Comparison of ENCODE assay signal across 8 cellular contexts in genomic region chr17:82281502-82282238, GRCh38. TPM values are rescaled to one million over a fixed set of nuclear protein-coding genes. Genes with fewer than 3 reads are reported as not detected.
DNase-seq lines count a peak whose midpoint lies in the region; ATAC-seq and TF ChIP-seq lines count a peak whose summit lies in the region.

No MANE protein-coding gene starts in this region.

- no peaks in the 10 kb centered on the region for H3K79me2 ChIP-seq in PC-3 (ENCODE audit: low read length)
- H3K79me2 ChIP-seq in trophoblast cell (ENCODE audit: control insufficient read depth, insufficient read depth, low read length, poor library complexity) = no peaks in the 10 kb centered on the region

- no peak for TF ChIP-seq CTCF in PC-3 (conservative IDR thresholded peaks at IDR 0.05; ENCODE audit: low read depth, low read length)
- TF ChIP-seq CTCF in MCF 10A (IDR thresholded peaks at IDR 0.05; ENCODE audit: unreplicated experiment) = no peak

- no peaks in the 10 kb centered on the region for H4K20me1 ChIP-seq in PC-3 (ENCODE audit: low read length)

- POLR2A ChIA-PET in PC-3 (lab: Charles Lee; ENCODE audit: unreplicated experiment) = no interaction called here
- POLR2A ChIA-PET in MCF 10A (lab: Yijun Ruan, JAX) = interaction anchor here (0.6 to 5.3 kb wide), 9 partner anchors 8 to 364 kb away, joined by 3 to 50 read pairs (median 7); partner anchors contain the start of genes CSNK1D and SECTM1

- peak overlapping the region; percentile 63 for H3K4me2 ChIP-seq in PC-3 (ENCODE audit: low read length)
- H3K4me2 ChIP-seq in trophoblast cell (ENCODE audit: low read length) = no peak overlapping the region

- peak; percentile 83 for ATAC-seq in PC-3

- no peak overlapping the region for H3K4ac ChIP-seq in trophoblast cell (ENCODE audit: low read depth, low read length)

- H4K8ac ChIP-seq in trophoblast cell (ENCODE audit: low read depth, low read length) = no peak overlapping the region

- DNase-seq in EH (ENCODE audit: low read depth) = peak; percentile 33
- peak; percentile 97 for DNase-seq in PC-3
- DNase-seq in MCF 10A (ENCODE audit: unreplicated experiment) = peak; percentile 94
- no peak for DNase-seq in trophoblast cell
- no peak for DNase-seq in NCI-H2107 treated with DMSO at 0.1 percent for 48 hours (lab: John Stamatoyannopoulos, UW; ENCODE audit: unreplicated experiment)
- no peak for DNase-seq in erythroblast (lab: John Stamatoyannopoulos, UW)
- DNase-seq in COR-L47 (lab: John Stamatoyannopoulos, UW) = no peak
- no peak for DNase-seq in NCI-H1105 treated with DMSO at 0.1 percent for 48 hours (lab: John Stamatoyannopoulos, UW)

- H3K27me3 Mint-ChIP-seq in MCF 10A (ENCODE audit: insufficient read depth, unreplicated experiment) = no peaks in the 10 kb centered on the region

- no peak overlapping the region for H3K14ac ChIP-seq in trophoblast cell (ENCODE audit: low read length)

- no CpG with 5 or more reads among the region's 22 CpGs for WGBS in trophoblast cell (ENCODE audit: extremely low coverage, insufficient coverage, insufficient read length)

- no peak overlapping the region for H3K27ac Mint-ChIP-seq in MCF 10A (ENCODE audit: low read depth, unreplicated experiment)

- H3K4me3 ChIP-seq in PC-3 (ENCODE audit: low read length) = no peak overlapping the region
- H3K4me3 ChIP-seq in trophoblast cell (ENCODE audit: low read depth, low read length) = peak overlapping the region; percentile 51

- H3K4me1 ChIP-seq in PC-3 (ENCODE audit: insufficient read depth, low read length) (peaks cover 32% of the 10 kb centered on the region), trophoblast cell (ENCODE audit: control insufficient read depth in 1 of 2, insufficient read depth in 2 of 2, low read length in 2 of 2) (no peaks in the 10 kb centered on the region)

- H2AFZ ChIP-seq in PC-3 (ENCODE audit: low read length) = peak overlapping the region; percentile 28; the same call in 1 of the 2 replicates
- H2AFZ ChIP-seq in trophoblast cell (ENCODE audit: insufficient read depth, low read length, poor library complexity) = no peak overlapping the region

- H4K91ac ChIP-seq in trophoblast cell (ENCODE audit: low read depth, low read length) = no peak overlapping the region

- H2AK5ac ChIP-seq in trophoblast cell (ENCODE audit: low read length) = no peak overlapping the region

- no peak overlapping the region for H2BK120ac ChIP-seq in trophoblast cell (ENCODE audit: insufficient read depth, low read length, poor library complexity)

- H3K36me3 ChIP-seq in PC-3 (ENCODE audit: low read depth, low read length) (no peaks in the 10 kb centered on the region), trophoblast cell (ENCODE audit: control insufficient read depth in 1 of 2, insufficient read depth in 2 of 2, low read length in 2 of 2) (no peaks in the 10 kb centered on the region)

- BruUV-seq in PC-3 (replicated peaks; lab: Mats Ljungman, UMichigan) (no TSS peak), MCF 10A (replicated peaks; lab: Mats Ljungman, UMichigan) (TSS peak; percentile 87)

- H3K9me3 ChIP-seq in PC-3 (ENCODE audit: low read length) = no peaks in the 10 kb centered on the region
- H3K9me3 ChIP-seq in trophoblast cell (ENCODE audit: insufficient read depth, low read depth, low read length) = peaks cover 7% of the 10 kb centered on the region

- H3K4me3 Mint-ChIP-seq in MCF 10A (ENCODE audit: unreplicated experiment) = no peak overlapping the region

- no peak overlapping the region for H2BK5ac ChIP-seq in trophoblast cell (ENCODE audit: low read depth, low read length, poor library complexity)

- H3K9me2 ChIP-seq in PC-3 (replicated peaks; ENCODE audit: low read length) = no peaks in the 10 kb centered on the region

- no peaks in the 10 kb centered on the region for H3F3A ChIP-seq in PC-3 (ENCODE audit: low read length, unreplicated experiment)

- no peaks in the 10 kb centered on the region for H3K79me1 ChIP-seq in trophoblast cell (ENCODE audit: low read length)

- peak overlapping the region; percentile 60 for H3K9ac ChIP-seq in PC-3 (ENCODE audit: low read length)
- H3K9ac ChIP-seq in trophoblast cell (ENCODE audit: low read length) = no peak overlapping the region

- H3K9me3 Mint-ChIP-seq in MCF 10A (ENCODE audit: unreplicated experiment) = no peaks in the 10 kb centered on the region

- no peak overlapping the region for H3K18ac ChIP-seq in trophoblast cell (ENCODE audit: low read length)

- peaks cover 32% of the 10 kb centered on the region for H3K4me1 Mint-ChIP-seq in MCF 10A (ENCODE audit: insufficient read depth, unreplicated experiment)

- CTCF ChIA-PET in PC-3 (lab: Charles Lee) = no interaction called here
- CTCF ChIA-PET in MCF 10A (lab: Yijun Ruan, JAX) = interaction anchor here (0.7 to 1.3 kb wide), 2 partner anchors 46 to 70 kb away, joined by 3 to 5 read pairs; no protein-coding TSS in a partner anchor

- no peak overlapping the region for H4K12ac ChIP-seq in trophoblast cell (ENCODE audit: low read depth, low read length)

- no peaks in the 10 kb centered on the region for H3K36me3 Mint-ChIP-seq in MCF 10A (ENCODE audit: insufficient read depth, unreplicated experiment)

- no peak for TF ChIP-seq POLR2A in erythroblast (IDR thresholded peaks at IDR 0.05; ENCODE audit: low read length)

- peak overlapping the region; percentile 43 for H3K23ac ChIP-seq in trophoblast cell (ENCODE audit: low read length)

- H2BK12ac ChIP-seq in trophoblast cell (ENCODE audit: low read length) = no peak overlapping the region

- H3K27ac ChIP-seq in PC-3 (ENCODE audit: low read length) (peak overlapping the region; percentile 93), trophoblast cell (ENCODE audit: low read depth, low read length) (no peak overlapping the region)

- H3K27me3 ChIP-seq in PC-3 (ENCODE audit: low read length) (no peaks in the 10 kb centered on the region), trophoblast cell (ENCODE audit: insufficient read depth, low read length) (no peaks in the 10 kb centered on the region)

- intact Hi-C loops in PC-3 (cut with micrococcal nuclease) (no loop called here), MCF 10A (cut with micrococcal nuclease) (no loop called here)

RNA-seq across cellular contexts. Expression of gene CSNK1D, which starts 8.2 kb away (rescaled TPM):
- total RNA-seq in PC-3 (2014; rRNA removed) (58.6 and 73.5 TPM in 2 replicates), MCF 10A (2022) (191 and 193 TPM in 2 replicates)
- polyA plus RNA-seq in trophoblast cell (2013) = 106 and 112 TPM in 2 replicates

RNA-seq across cellular contexts. Expression of gene CD7, which starts 35.7 kb away (rescaled TPM):
- total RNA-seq in PC-3 (2014; rRNA removed) = 0.15 and 0.98 TPM in 2 replicates
- total RNA-seq in MCF 10A (2022) = 0.63 and 0.71 TPM in 2 replicates
- 0.18 and 0.22 TPM in 2 replicates for polyA plus RNA-seq in trophoblast cell (2013)

RNA-seq across cellular contexts. Expression of gene SECTM1, which starts 51.9 kb away (rescaled TPM):
- total RNA-seq in PC-3 (2014; rRNA removed) (56.0 and 61.7 TPM in 2 replicates), MCF 10A (2022) (7.5 and 13.4 TPM in 2 replicates)
- polyA plus RNA-seq in trophoblast cell (2013) = 2.4 and 2.6 TPM in 2 replicates

RNA-seq across cellular contexts. Expression of gene SLC16A3, which starts 52.8 kb away (rescaled TPM):
- total RNA-seq in PC-3 (2014; rRNA removed) (286 and 447 TPM in 2 replicates), MCF 10A (2022) (268 and 350 TPM in 2 replicates)
- polyA plus RNA-seq in trophoblast cell (2013) = 106 and 112 TPM in 2 replicates

Comparison
In these comparisons a context has a peak if more than half of its experiments do, and no peak if none do; other contexts are left out.
1. DNase-seq: peak in EH (single experiment), PC-3 (single experiment) and MCF 10A (single experiment); none in trophoblast cell (0 of 2), NCI-H2107 treated with DMSO at 0.1 percent for 48 hours (single experiment), erythroblast (0 of 2), COR-L47 (single experiment) and NCI-H1105 treated with DMSO at 0.1 percent for 48 hours (single experiment).